ENCODE assay signal across 8 cellular contexts in the genomic region with DNA sequence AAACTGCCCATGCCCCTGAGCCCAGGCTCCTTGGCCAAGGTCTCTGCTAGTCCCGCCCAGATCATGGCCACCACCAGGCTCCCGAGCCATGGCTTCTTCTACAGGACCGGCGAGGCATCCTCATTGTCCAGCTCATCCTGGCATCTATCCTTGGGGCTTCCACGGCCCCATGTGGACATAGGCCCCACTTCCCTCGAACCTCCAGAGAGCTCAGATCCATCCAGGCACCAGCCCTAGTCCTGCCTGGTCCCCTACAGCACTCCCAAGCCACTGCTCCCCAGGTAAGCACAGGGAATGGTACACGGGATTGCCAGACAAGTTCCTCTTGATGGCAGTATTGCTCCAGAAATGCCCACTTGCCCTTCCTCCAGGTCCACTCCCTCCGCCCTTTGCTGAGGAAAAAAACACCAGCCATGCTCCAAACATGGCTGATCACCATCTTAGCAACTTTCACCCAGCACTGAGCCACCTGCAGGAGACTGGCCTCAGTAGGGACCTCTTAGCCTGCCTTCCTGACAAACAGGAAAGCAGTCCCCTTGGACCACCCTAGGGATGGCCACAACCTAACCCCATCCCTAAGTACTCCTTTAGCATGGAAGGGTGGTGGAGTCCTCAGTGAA.
DNase-seq lines count a peak whose midpoint lies in the region; ATAC-seq and TF ChIP-seq lines count a peak whose summit lies in the region.

No MANE protein-coding gene starts in this region.

- no peak overlapping the region for H4K5ac ChIP-seq in H9 (ENCODE audit: insufficient read length, low read depth, low read length)

- H2BK15ac ChIP-seq in H9 (ENCODE audit: low read depth, low read length), result no peak overlapping the region

- H3K9me3 ChIP-seq in H9 (ENCODE audit: control insufficient read depth, low read depth, low read length) (no peaks in the 10 kb centered on the region), osteoblast (ENCODE audit: low read depth, low read length) (no peaks in the 10 kb centered on the region)

- H3K4ac ChIP-seq in H9 (ENCODE audit: low read depth, low read length), result no peak overlapping the region

- H3K36me3 Mint-ChIP-seq in H9 (ENCODE audit: insufficient read depth in 1 of 3, low read depth in 3 of 3), result peaks cover 53 to 95% (median 76%) of the 10 kb centered on the region in 3 experiments
- H3K36me3 Mint-ChIP-seq in activated CD4-positive, alpha-beta T cell treated with anti-CD3 and anti-CD28 coated beads, Interleukin-2, amount 10 ng/mL, durations not matched to agents 24 days and 14 days (ENCODE audit: low read depth), result no peaks in the 10 kb centered on the region

- H3K18ac ChIP-seq in H9 (ENCODE audit: insufficient read length, low read depth, low read length), result no peak overlapping the region

- intact Hi-C loops in activated CD4-positive, alpha-beta T cell treated with anti-CD3 and anti-CD28 coated beads, Interleukin-2, amount 10 ng/mL, durations not matched to agents 24 days and 14 days (cut with micrococcal nuclease), result no loop called here
- intact Hi-C loops in left ventricle myocardium superior (cut with micrococcal nuclease), result no loop called here

- H2BK5ac ChIP-seq in H9 (ENCODE audit: insufficient read length, low read length), result no peak overlapping the region

- no peak overlapping the region for H2AK5ac ChIP-seq in H9 (ENCODE audit: insufficient read length, low read length)

- no peak overlapping the region for H3K23ac ChIP-seq in H9 (ENCODE audit: insufficient read length, low read depth, low read length)

- H3K4me1 Mint-ChIP-seq in H9, result peaks cover 17 to 29% of the 10 kb centered on the region in 2 experiments; a peak in 3 of 4 replicates
- H3K4me1 Mint-ChIP-seq in activated CD4-positive, alpha-beta T cell treated with anti-CD3 and anti-CD28 coated beads, Interleukin-2, amount 10 ng/mL, durations not matched to agents 24 days and 14 days, result no peaks in the 10 kb centered on the region

- H3K4me1 ChIP-seq in H9 (ENCODE audit: insufficient read depth, low read length) (no peaks in the 10 kb centered on the region), osteoblast (ENCODE audit: insufficient read depth, low read length) (peaks cover 2% of the 10 kb centered on the region)

- peaks cover 0 to 2% of the 10 kb centered on the region in 2 experiments; a peak in 2 of 5 replicates for H3K9me3 Mint-ChIP-seq in H9
- peaks cover 4% of the 10 kb centered on the region for H3K9me3 Mint-ChIP-seq in activated CD4-positive, alpha-beta T cell treated with anti-CD3 and anti-CD28 coated beads, Interleukin-2, amount 10 ng/mL, durations not matched to agents 24 days and 14 days

- H3K9ac ChIP-seq in H9 (ENCODE audit: extremely low read depth, insufficient read length, low read length), result no peak overlapping the region

- ATAC-seq in left ventricle myocardium superior, result no peak

- H3K4me2 ChIP-seq in H9 (ENCODE audit: insufficient read depth, insufficient read length, low read length) (no peak overlapping the region), osteoblast (ENCODE audit: insufficient read depth, low read length) (no peak overlapping the region)

- WGBS in H9 (ENCODE audit: extremely low coverage, insufficient read length, low lambda C conversion rate), result no CpG with 5 or more reads among the region's 8 CpGs

- H4K91ac ChIP-seq in H9 (ENCODE audit: insufficient read length, low read depth, low read length), result no peak overlapping the region

- no peaks in the 10 kb centered on the region for H4K20me1 ChIP-seq in H9 (ENCODE audit: control insufficient read depth, insufficient read depth, insufficient read length)
- H4K20me1 ChIP-seq in osteoblast (ENCODE audit: insufficient read depth, low read length), result peaks cover 8% of the 10 kb centered on the region

- H3K27me3 ChIP-seq in H9 (ENCODE audit: insufficient read depth, low read length) (no peaks in the 10 kb centered on the region), osteoblast (ENCODE audit: insufficient read depth, low read length) (peaks cover 4% of the 10 kb centered on the region)

- H3K4me3 ChIP-seq in astrocyte of the spinal cord (ENCODE audit: low read depth, low read length), result no peak overlapping the region
- H3K4me3 ChIP-seq in osteoblast (ENCODE audit: insufficient read depth, low read length), result no peak overlapping the region

- H3K27me3 Mint-ChIP-seq in H9 (ENCODE audit: low read depth), result peaks cover 17% of the 10 kb centered on the region
- H3K27me3 Mint-ChIP-seq in activated CD4-positive, alpha-beta T cell treated with anti-CD3 and anti-CD28 coated beads, Interleukin-2, amount 10 ng/mL, durations not matched to agents 24 days and 14 days, result no peaks in the 10 kb centered on the region

- H2BK12ac ChIP-seq in H9 (ENCODE audit: insufficient read length, low read depth, low read length), result no peak overlapping the region

- H3K27ac ChIP-seq in H9 (ENCODE audit: insufficient read length, low read depth, low read length) (no peak overlapping the region), osteoblast (ENCODE audit: low read depth, low read length) (no peak overlapping the region)

- no peaks in the 10 kb centered on the region for H3K79me1 ChIP-seq in H9 (ENCODE audit: insufficient read depth, low read depth, low read length, poor library complexity, severe bottlenecking)

- H3K36me3 ChIP-seq in osteoblast (ENCODE audit: insufficient read depth, low read length), result no peaks in the 10 kb centered on the region

- H2BK20ac ChIP-seq in H9 (ENCODE audit: low read depth, low read length, poor library complexity, severe bottlenecking), result no peak overlapping the region

- H4K8ac ChIP-seq in H9 (replicated peaks; ENCODE audit: insufficient read length, low read depth, low read length), result no peak overlapping the region

- DNase-seq in GM13977 (ENCODE audit: low spot score), result peak; percentile 59
- DNase-seq in H9, result peak; percentile 65
- DNase-seq in NCI-H146 (lab: John Stamatoyannopoulos, UW), result peak; percentile 89
- DNase-seq in astrocyte of the spinal cord (ENCODE audit: low read depth, low spot score), result peak; percentile 35
- DNase-seq in osteoblast (ENCODE audit: insufficient read length, low spot score, missing footprints), result peak; percentile 61
- no peak for DNase-seq in NK-92 treated with Interleukin-12 subunit alpha and Interleukin-12 subunit beta, amount 100 ng/mL, for 24 hours (lab: John Stamatoyannopoulos, UW)
- no peak for DNase-seq in activated CD4-positive, alpha-beta T cell treated with anti-CD3 and anti-CD28 coated beads, Interleukin-2, amount 10 ng/mL, durations not matched to agents 24 days and 14 days
- no peak for DNase-seq in left ventricle myocardium superior

- H3T11ph ChIP-seq in H9 (ENCODE audit: low read length), result no peak overlapping the region

- H2BK120ac ChIP-seq in H9 (ENCODE audit: low read depth, low read length, poor library complexity, severe bottlenecking), result no peak overlapping the region

- no peaks in the 10 kb centered on the region for H3K23me2 ChIP-seq in H9 (ENCODE audit: insufficient read length, low read depth, low read length, poor library complexity, severe bottlenecking)

- no peaks in the 10 kb centered on the region for H3K79me2 ChIP-seq in H9 (ENCODE audit: insufficient read depth, low read length)
- H3K79me2 ChIP-seq in osteoblast (ENCODE audit: insufficient read depth, low read length), result no peaks in the 10 kb centered on the region

- H3K27ac Mint-ChIP-seq in H9, result no peak overlapping the region
- no peak overlapping the region for H3K27ac Mint-ChIP-seq in activated CD4-positive, alpha-beta T cell treated with anti-CD3 and anti-CD28 coated beads, Interleukin-2, amount 10 ng/mL, durations not matched to agents 24 days and 14 days

- in situ Hi-C loops in GM13977 (cut with MboI; ENCODE audit: low pct_unique_long_range_greater_than_20kb, low sequenced_read_pairs, unreplicated experiment), result no loop called here
- in situ Hi-C loops in astrocyte of the spinal cord (cut with HindIII; ENCODE audit: low sequenced_read_pairs), result no loop called here

- H2AFZ ChIP-seq in H9 (ENCODE audit: low read length), result no peak overlapping the region
- no peak overlapping the region for H2AFZ ChIP-seq in osteoblast (ENCODE audit: low read length)

- H3K14ac ChIP-seq in H9 (ENCODE audit: insufficient read depth, low read length), result no peak overlapping the region

- no peak overlapping the region for H3K4me3 Mint-ChIP-seq in H9
- H3K4me3 Mint-ChIP-seq in activated CD4-positive, alpha-beta T cell treated with anti-CD3 and anti-CD28 coated beads, Interleukin-2, amount 10 ng/mL, durations not matched to agents 24 days and 14 days, result no peak overlapping the region

- peak; percentile 74 for TF ChIP-seq CTCF in GM13977 (IDR thresholded peaks at IDR 0.05; ENCODE audit: extremely low read depth, insufficient read depth, missing control alignments)
- TF ChIP-seq CTCF in H9 (conservative IDR thresholded peaks at IDR 0.05), result peak; percentile 42; the same call in 2 of the 3 replicates
- TF ChIP-seq CTCF in astrocyte of the spinal cord (IDR thresholded peaks at IDR 0.05; ENCODE audit: low read depth, low read length), result no peak
- TF ChIP-seq CTCF in osteoblast (IDR thresholded peaks at IDR 0.05; ENCODE audit: extremely low read depth, low read depth, low read length), result peak; percentile 24

- H3K56ac ChIP-seq in H9 (ENCODE audit: insufficient read length, low read depth, low read length), result no peak overlapping the region

Comparison
In these comparisons a context has a peak if more than half of its experiments do, and no peak if none do; other contexts are left out.
1. DNase-seq: peak in GM13977 (single experiment), H9 (single experiment), NCI-H146 (single experiment), astrocyte of the spinal cord (single experiment) and osteoblast (single experiment); none in NK-92 treated with Interleukin-12 subunit alpha and Interleukin-12 subunit beta, amount 100 ng/mL, for 24 hours (single experiment), activated CD4-positive, alpha-beta T cell treated with anti-CD3 and anti-CD28 coated beads, Interleukin-2, amount 10 ng/mL, durations not matched to agents 24 days and 14 days (single experiment) and left ventricle myocardium superior (single experiment).